In the genomic region with DNA sequence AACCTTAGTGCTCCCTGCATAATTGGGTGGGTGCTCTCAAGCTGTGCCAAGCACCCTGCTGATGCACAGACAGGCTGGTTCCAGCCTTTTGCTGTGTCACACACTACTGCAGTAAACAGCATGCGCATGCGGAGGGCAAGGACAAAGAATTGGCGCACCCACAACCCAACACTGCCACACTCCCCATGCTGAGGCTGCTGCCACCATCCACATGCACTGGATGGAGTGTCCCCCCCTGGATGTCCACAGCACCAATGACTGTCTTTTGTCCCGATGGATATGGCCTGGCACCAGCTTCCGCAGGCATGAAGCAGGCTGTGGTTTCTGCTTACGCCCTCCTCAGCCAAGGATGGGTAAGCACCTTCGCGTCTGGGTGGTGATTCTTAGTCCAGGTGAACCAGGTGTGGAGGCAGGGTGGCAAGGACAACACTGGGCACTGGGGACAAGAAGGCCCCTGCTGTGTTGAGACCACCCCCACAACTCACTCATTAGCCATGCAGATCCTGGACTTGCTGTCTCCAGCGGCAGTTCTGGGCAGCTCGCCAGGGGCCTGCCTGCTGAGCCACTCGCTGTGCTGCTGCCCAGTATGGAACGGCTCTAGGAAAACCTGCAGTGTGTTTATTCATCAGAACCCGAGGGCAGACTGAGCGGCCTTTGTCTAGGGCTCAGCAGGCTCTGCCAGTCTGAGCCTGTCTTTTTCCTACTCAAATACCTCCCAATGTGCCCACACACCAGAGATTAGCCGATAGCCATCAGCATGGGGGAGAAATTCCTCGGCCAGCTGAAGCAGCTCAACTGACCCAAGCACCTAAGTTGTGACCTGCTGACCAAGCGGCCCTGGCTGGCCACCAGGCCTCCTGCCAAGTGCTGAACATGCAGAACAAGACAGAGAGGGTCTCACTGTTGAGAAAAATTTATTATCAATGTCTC, we compare ENCODE assay signal across 8 cellular contexts. TPM values are rescaled to one million over a fixed set of nuclear protein-coding genes. Genes with fewer than 3 reads are reported as not detected.
A peak's percentile ranks its signal among the peaks of the same experiment; 100 is the strongest.
DNase-seq lines count a peak whose midpoint lies in the region; ATAC-seq and TF ChIP-seq lines count a peak whose summit lies in the region.

No MANE protein-coding gene starts in this region.

- in situ Hi-C loops in astrocyte of the spinal cord (cut with HindIII; ENCODE audit: low sequenced_read_pairs), result no loop called here

- DNase-seq in NCI-H146 (lab: John Stamatoyannopoulos, UW) (peak; percentile 97), astrocyte of the spinal cord (ENCODE audit: low read depth, low spot score) (peak; percentile 83), hypothalamus (lab: John Stamatoyannopoulos, UW) (peak in 50 of 51 donors; percentile 52 to 99 (median 93)), cortex of kidney (lab: John Stamatoyannopoulos, UW) (no peak)

- TF ChIP-seq CTCF in astrocyte of the spinal cord (IDR thresholded peaks at IDR 0.05; ENCODE audit: low read depth, low read length), result no peak

- peak overlapping the region; percentile 100 for H3K27ac ChIP-seq in temporal lobe (ENCODE audit: low read depth, low read length)

- no peak for ATAC-seq in GM21576 (IDR thresholded peaks at IDR 0.05; ENCODE audit: unreplicated experiment)
- ATAC-seq in HG03196 (IDR thresholded peaks at IDR 0.05; ENCODE audit: unreplicated experiment), result no peak
- ATAC-seq in HG02852 (IDR thresholded peaks at IDR 0.05; ENCODE audit: unreplicated experiment), result no peak

- H3K4me3 ChIP-seq in astrocyte of the spinal cord (ENCODE audit: low read depth, low read length), result no peak overlapping the region

RNA-seq across cellular contexts. Expression of a gene that starts 8.2 kb away (rescaled TPM):
- total RNA-seq in temporal lobe, result 185 TPM

RNA-seq across cellular contexts. Expression of a gene that starts 56.9 kb away (rescaled TPM):
- total RNA-seq in temporal lobe, result 34.9 TPM
